In genomic region chr17:74199306-74200092, GRCh38 we compare ENCODE assay signal across 8 cellular contexts. TPM values are rescaled to one million over a fixed set of nuclear protein-coding genes. Genes with fewer than 3 reads are reported as not detected.
DNase-seq lines count a peak whose midpoint lies in the region; ATAC-seq and TF ChIP-seq lines count a peak whose summit lies in the region.

No MANE protein-coding gene starts in this region.

- no peak for TF ChIP-seq EP300 in suprapubic skin (IDR thresholded peaks at IDR 0.05)

- H3K4me1 Mint-ChIP-seq in endothelial cell (ENCODE audit: unreplicated experiment): peaks cover 17% of the 10 kb centered on the region

- H3K27ac Mint-ChIP-seq in endothelial cell (ENCODE audit: unreplicated experiment): no peak overlapping the region

- TF ChIP-seq CTCF in endothelial cell (IDR thresholded peaks at IDR 0.05; ENCODE audit: unreplicated experiment) (peak; percentile 96), mucosa of descending colon (IDR thresholded peaks at IDR 0.05) (peak; percentile 99), suprapubic skin (IDR thresholded peaks at IDR 0.05) (peak; percentile 64 to 99)

- H3K9me3 ChIP-seq in mucosa of descending colon (no peaks in the 10 kb centered on the region), suprapubic skin (no peaks in the 10 kb centered on the region)

- peaks cover 3% of the 10 kb centered on the region for H3K36me3 Mint-ChIP-seq in endothelial cell (ENCODE audit: low read depth, unreplicated experiment)

- H3K36me3 ChIP-seq in mucosa of descending colon (ENCODE audit: low read depth) (no peaks in the 10 kb centered on the region), suprapubic skin (no peaks in the 10 kb centered on the region)

- H3K27me3 Mint-ChIP-seq in endothelial cell (ENCODE audit: unreplicated experiment): peaks cover 25% of the 10 kb centered on the region

- H3K4me3 Mint-ChIP-seq in endothelial cell (ENCODE audit: unreplicated experiment): no peak overlapping the region

- H3K4me1 ChIP-seq in mucosa of descending colon (ENCODE audit: low read depth) (peaks cover 12% of the 10 kb centered on the region), suprapubic skin (peaks cover 26% of the 10 kb centered on the region)

- WGBS in suprapubic skin: 54% methylated on average over 14 of the region's 35 CpGs

- intact Hi-C loops in mucosa of descending colon (cut with DNase I, micrococcal nuclease): no loop called here

- ATAC-seq in mucosa of descending colon: peak; percentile 68
- no peak for ATAC-seq in GM21619 (IDR thresholded peaks at IDR 0.05; ENCODE audit: unreplicated experiment)

- peaks cover 41% of the 10 kb centered on the region for H3K27me3 ChIP-seq in suprapubic skin

- peak; percentile 87 for DNase-seq in AG20443 (ENCODE audit: low spot score)
- peak; percentile 49 for DNase-seq in H4 (ENCODE audit: low spot score)
- peak; percentile 55 for DNase-seq in NCI-H82 treated with DMSO at 0.1 percent for 48 hours (lab: John Stamatoyannopoulos, UW; ENCODE audit: unreplicated experiment)
- peak; percentile 90 for DNase-seq in activated CD8-positive, alpha-beta memory T cell treated with anti-CD3 and anti-CD28 coated beads, Interleukin-2, amount 50 U/mL, for 48 hours
- peak; percentile 87 for DNase-seq in endothelial cell (ENCODE audit: low spot score)
- peak; percentile 58 to 81 (median 80) for DNase-seq in mucosa of descending colon
- DNase-seq in suprapubic skin (ENCODE audit: low spot score in 2 of 2): no peak

- no peak overlapping the region for H3K4me3 ChIP-seq in mucosa of descending colon
- H3K4me3 ChIP-seq in suprapubic skin: no peak overlapping the region

- TF ChIP-seq POLR2A in suprapubic skin (IDR thresholded peaks at IDR 0.05): no peak

- H3K27ac ChIP-seq in suprapubic skin: no peak overlapping the region

- no peaks in the 10 kb centered on the region for H3K9me3 Mint-ChIP-seq in endothelial cell (ENCODE audit: unreplicated experiment)

RNA-seq across cellular contexts. Expression of gene RPL38, which starts 4.0 kb away (rescaled TPM):
- total RNA-seq in H4 (2014; rRNA removed; shearing (Covaris generic)): 583 and 762 TPM in 2 replicates
- total RNA-seq in endothelial cell (ENCODE audit: unreplicated experiment) (1,802 TPM), mucosa of descending colon (100 to 1,000 TPM; 617 to 705 (median 692) TPM), suprapubic skin (1,000 to 10,000 TPM in 1 of 4 donors, 100 to 1,000 TPM in 3; 565 to 1,273 (median 679) TPM)

RNA-seq across cellular contexts. Expression of gene TTYH2, which starts 13.9 kb away (rescaled TPM):
- total RNA-seq in H4 (2014; rRNA removed; shearing (Covaris generic)): 3.0 and 9.3 TPM in 2 replicates
- total RNA-seq in endothelial cell (ENCODE audit: unreplicated experiment) (6.8 TPM), mucosa of descending colon (1 to 10 TPM; 2.5 to 9.1 (median 3.1) TPM), suprapubic skin (10 to 100 TPM in 1 of 4 donors, 1 to 10 TPM in 3; 5.7 to 12.0 (median 8.2) TPM)

Comparison
In these comparisons a context has a peak if more than half of its experiments do, and no peak if none do; other contexts are left out.
1. DNase-seq: peak in AG20443 (single experiment), H4 (single experiment), NCI-H82 treated with DMSO at 0.1 percent for 48 hours (single experiment), activated CD8-positive, alpha-beta memory T cell treated with anti-CD3 and anti-CD28 coated beads, Interleukin-2, amount 50 U/mL, for 48 hours (single experiment), endothelial cell (single experiment) and mucosa of descending colon (3 of 3); none in suprapubic skin (0 of 2).
2. Peak in every context shown above with its lines, with median percentiles within 50 percentile points of each other: CTCF ChIP-seq.